Comparison of ENCODE assay signal across 27 cellular contexts in genomic region chr18:77145364-77145901, GRCh38. TPM values are rescaled to one million over a fixed set of nuclear protein-coding genes. Genes with fewer than 3 reads are reported as not detected.
"Had no signal": no experiment of that assay in that cellular context is flagged by ENCODE, and none has a peak within 500 bp of the region (broad histone marks: within the 10 kb centered on the region; RNA-seq: fewer than 3 reads in every experiment).

No MANE protein-coding gene starts in this region.

- H3K27me3 Mint-ChIP-seq: activated CD8-positive, alpha-beta T cell treated with anti-CD3 and anti-CD28 coated beads for 36 hours; activated naive CD8-positive, alpha-beta T cell; activated T-cell treated with anti-CD3 and anti-CD28 coated beads, Interleukin-2, amount 50 U/mL, for 24 hours; T-cell had no signal

- H3K36me3 ChIP-seq: brain microvascular endothelial cell, cardiac muscle cell had no signal

- DNase-seq: activated CD4-positive, alpha-beta T cell treated with anti-CD3 and anti-CD28 coated beads for 4 hours; activated CD4-positive, CD25-positive, alpha-beta regulatory T cell; activated CD8-positive, alpha-beta T cell treated with anti-CD3 and anti-CD28 coated beads for 36 hours; activated gamma-delta T cell; activated naive CD4-positive, alpha-beta T cell treated with anti-CD3 and anti-CD28 coated beads for 36 hours; activated T-cell treated with anti-CD3 and anti-CD28 coated beads, Interleukin-2, amount 50 U/mL, for 24 hours; brain microvascular endothelial cell; Karpas-422; MM.1S; NCI-H1105; NCI-H1436; NCI-H1694 treated with DMSO at 0.1 percent for 48 hours; NCI-H2081; NCI-H510A treated with DMSO at 0.1 percent for 48 hours; NCI-H69; NK-92 treated with Interleukin-12 subunit alpha and Interleukin-12 subunit beta, amount 100 ng/mL, for 24 hours; OCI-M1; RPMI8226; T-cell had no signal

- H3K27ac Mint-ChIP-seq: activated CD8-positive, alpha-beta T cell treated with anti-CD3 and anti-CD28 coated beads for 36 hours; activated naive CD4-positive, alpha-beta T cell treated with anti-CD3 and anti-CD28 coated beads for 36 hours; activated T-cell treated with anti-CD3 and anti-CD28 coated beads, Interleukin-2, amount 50 U/mL, for 24 hours; activated T-helper 1 cell treated with anti-CD3 and anti-CD28 coated beads, Interleukin-12 subunit alpha, Interleukin-12 subunit beta, Interleukin-2, Interleukin-4 antibody, amounts not matched to agents 30 ng/mL and 10 ng/mL and 1 ng/mL, durations not matched to agents 14 hours and 24 hours and 36 hours had no signal

- H3K4me3 Mint-ChIP-seq: activated CD8-positive, alpha-beta T cell treated with anti-CD3 and anti-CD28 coated beads for 36 hours; activated naive CD4-positive, alpha-beta T cell treated with anti-CD3 and anti-CD28 coated beads for 36 hours; activated naive CD8-positive, alpha-beta T cell; activated T-cell treated with anti-CD3 and anti-CD28 coated beads, Interleukin-2, amount 50 U/mL, for 24 hours; activated T-helper 1 cell treated with anti-CD3 and anti-CD28 coated beads, Interleukin-12 subunit alpha, Interleukin-12 subunit beta, Interleukin-2, Interleukin-4 antibody, amounts not matched to agents 30 ng/mL and 10 ng/mL and 1 ng/mL, durations not matched to agents 14 hours and 24 hours and 36 hours; T-cell had no signal

- H3K27ac ChIP-seq: brain microvascular endothelial cell, cardiac muscle cell, SK-N-MC, VCaP had no signal

- H3K4me3 ChIP-seq: cardiac muscle cell, K562, SK-N-MC had no signal

- FAIRE-seq: K562 had no signal

- ATAC-seq: activated CD8-positive, alpha-beta T cell treated with anti-CD3 and anti-CD28 coated beads for 36 hours; K562; Panc1; Right ventricle myocardium inferior; T-cell had no signal

- H3K27me3 ChIP-seq: brain microvascular endothelial cell, cardiac muscle cell had no signal

RNA-seq across cellular contexts. Expression of gene MBP, which starts 12.8 kb away (rescaled TPM):
- polyA plus RNA-seq: K562 had no signal
